20 cellular contexts compared by ENCODE assay signal in genomic region chr4:3255611-3256186, GRCh38. TPM values are rescaled to one million over a fixed set of nuclear protein-coding genes. Genes with fewer than 3 reads are reported as not detected.
DNase-seq lines count a peak whose midpoint lies in the region; ATAC-seq, FAIRE-seq and TF ChIP-seq lines count a peak whose summit lies in the region.
"Had no signal": no experiment of that assay in that cellular context is flagged by ENCODE, and none has a peak within 500 bp of the region (broad histone marks: within the 10 kb centered on the region; RNA-seq: fewer than 3 reads in every experiment).

No MANE protein-coding gene starts in this region.

- no peaks in the 10 kb centered on the region for H3K9me3 ChIP-seq in WERI-Rb-1 (ENCODE audit: severe bottlenecking)
- no peaks in the 10 kb centered on the region for H3K9me3 ChIP-seq in HepG2 (ENCODE audit: low read length)
- H3K9me3 ChIP-seq in thoracic aorta = no peaks in the 10 kb centered on the region
- H3K9me3 ChIP-seq: ascending aorta, ovary, tibial nerve had no signal

- no peak overlapping the region for H3K4me2 ChIP-seq in HepG2 (ENCODE audit: low read depth, low read length)

- no peak overlapping the region for H3K4me3 Mint-ChIP-seq in activated T-cell treated with anti-CD3 and anti-CD28 coated beads, Interleukin-2, amount 50 U/mL, for 4 hours
- H3K4me3 Mint-ChIP-seq: CD4-positive, alpha-beta memory T cell had no signal

- TF ChIP-seq CTCF in WERI-Rb-1 (IDR thresholded peaks at IDR 0.05; ENCODE audit: low read depth, low read length) = no peak
- no peak for TF ChIP-seq CTCF in HepG2 (CRISPR knock-in tag; IDR thresholded peaks at IDR 0.05)
- TF ChIP-seq CTCF in thoracic aorta (IDR thresholded peaks at IDR 0.05) = no peak

- H3K4me1 Mint-ChIP-seq in activated T-cell treated with anti-CD3 and anti-CD28 coated beads, Interleukin-2, amount 50 U/mL, for 4 hours (ENCODE audit: low read depth) = no peaks in the 10 kb centered on the region
- H3K4me1 Mint-ChIP-seq: CD4-positive, alpha-beta memory T cell had no signal

- DNase-seq in activated T-cell treated with anti-CD3 and anti-CD28 coated beads, Interleukin-2, amount 50 U/mL, for 1 hour = peak; percentile 8
- no peak for DNase-seq in activated T-cell treated with anti-CD3 and anti-CD28 coated beads, Interleukin-2, amount 50 U/mL, for 4 hours
- DNase-seq in WERI-Rb-1 (peak; percentile 3), HepG2 (ENCODE audit: low spot score) (no peak), thoracic aorta (ENCODE audit: low spot score) (peak; percentile 1), NCI-H774 (lab: John Stamatoyannopoulos, UW) (no peak), erythroblast (lab: John Stamatoyannopoulos, UW) (no peak)
- DNase-seq: CD4-positive, alpha-beta memory T cell; hypothalamus; Karpas-422; kidney glomerular epithelial cell; NCI-H1092 treated with DMSO at 0.1 percent for 48 hours; PC-3; T1000 had no signal

- ATAC-seq in activated T-cell treated with anti-CD3 and anti-CD28 coated beads, Interleukin-2, amount 50 U/mL, for 4 hours = no peak
- no peak for ATAC-seq in HepG2
- ATAC-seq in thoracic aorta (ENCODE audit: insufficient number of reproducible peaks, low FRiP score, low read depth) = no peak
- ATAC-seq in HG03280 (IDR thresholded peaks at IDR 0.05; ENCODE audit: unreplicated experiment) = no peak
- ATAC-seq: PC-3 had no signal

- TF ChIP-seq RAD21 in HepG2 (CRISPR knock-in tag; IDR thresholded peaks at IDR 0.05) = no peak

- intact Hi-C loops in HepG2 (cut with micrococcal nuclease; ENCODE audit: unreplicated experiment) = no loop called here

- no peak for FAIRE-seq in HepG2 (lab: Jason Lieb, UNC)
- FAIRE-seq: GM19239 had no signal

- TF ChIP-seq EP300 in HepG2 (IDR thresholded peaks at IDR 0.05; ENCODE audit: low read depth in 2 of 2, low read length in 2 of 2) (no peak), HepG2 (CRISPR knock-in tag; IDR thresholded peaks at IDR 0.05; ENCODE audit: borderline replicate concordance) (no peak)

- 80% methylated on average over 8 of the region's 36 CpGs for WGBS in HepG2 (ENCODE audit: low lambda C conversion rate)

- POLR2A ChIA-PET in HepG2 (lab: Yijun Ruan, JAX) = interaction anchor here (0.7 kb wide), 1 partner anchor 35 kb away, joined by 3 read pairs; no protein-coding TSS in a partner anchor

- CTCF ChIA-PET in HepG2 (lab: Yijun Ruan, JAX; ENCODE audit: low intra/inter-chr PET ratio, low total read pairs) = no interaction called here

- in situ Hi-C loops in HepG2 (cut with HindIII; ENCODE audit: extremely low pct_ligation_motif_present, low pct_unique_long_range_greater_than_20kb) = no loop called here

- H3K4me1 ChIP-seq in HepG2 (ENCODE audit: insufficient read depth, low read length) (peaks cover 15% of the 10 kb centered on the region), thoracic aorta (ENCODE audit: control insufficient read depth in 1 of 2, low read depth in 2 of 2) (no peaks in the 10 kb centered on the region)
- H3K4me1 ChIP-seq: ascending aorta, tibial nerve had no signal

- no peak overlapping the region for H3K9ac ChIP-seq in HepG2 (ENCODE audit: insufficient read depth, low read depth, low read length)

- H3K27ac ChIP-seq in WERI-Rb-1 = no peak overlapping the region
- H3K27ac ChIP-seq in HepG2 (ENCODE audit: extremely low read length, insufficient read depth, low read length) = no peak overlapping the region
- H3K27ac ChIP-seq in thoracic aorta = no peak overlapping the region
- H3K27ac ChIP-seq: ascending aorta, ovary, skin epidermis, tibial nerve had no signal

- TF ChIP-seq POLR2A in HepG2 (IDR thresholded peaks at IDR 0.05; ENCODE audit: insufficient read depth in 1 of 2, low read depth in 2 of 2, low read length in 2 of 2) (no peak), erythroblast (IDR thresholded peaks at IDR 0.05; ENCODE audit: low read length) (no peak)

- H3K27me3 ChIP-seq in WERI-Rb-1 (ENCODE audit: insufficient read depth, low read depth, severe bottlenecking) (no peaks in the 10 kb centered on the region), HepG2 (ENCODE audit: control insufficient read depth in 1 of 2, insufficient read depth in 2 of 2, low read length in 2 of 2) (no peaks in the 10 kb centered on the region), thoracic aorta (replicated peaks; ENCODE audit: insufficient read depth) (no peaks in the 10 kb centered on the region)
- H3K27me3 ChIP-seq: ascending aorta, ovary, tibial nerve had no signal

- no peaks in the 10 kb centered on the region for H3K79me2 ChIP-seq in HepG2 (ENCODE audit: insufficient read depth, low read length)

- H3K36me3 ChIP-seq in WERI-Rb-1 (no peaks in the 10 kb centered on the region), HepG2 (replicated peaks in 1 of 2; ENCODE audit: control insufficient read depth in 1 of 2, insufficient read depth in 2 of 2, low read length in 2 of 2) (no peaks in the 10 kb centered on the region), thoracic aorta (no peaks in the 10 kb centered on the region)
- H3K36me3 ChIP-seq: ovary had no signal

- no peaks in the 10 kb centered on the region for H3K27me3 Mint-ChIP-seq in activated T-cell treated with anti-CD3 and anti-CD28 coated beads, Interleukin-2, amount 50 U/mL, for 4 hours (ENCODE audit: low read depth)
- H3K27me3 Mint-ChIP-seq: CD4-positive, alpha-beta memory T cell had no signal

- H3K4me3 ChIP-seq in WERI-Rb-1 (ENCODE audit: low read depth, low read length) (no peak overlapping the region), HepG2 (replicated peaks in 1 of 3; ENCODE audit: insufficient read depth in 1 of 3, low read depth in 2 of 3, low read length in 3 of 3) (no peak overlapping the region), thoracic aorta (no peak overlapping the region)
- H3K4me3 ChIP-seq: ascending aorta, ovary, skin epidermis, tibial nerve had no signal

- no peaks in the 10 kb centered on the region for H4K20me1 ChIP-seq in HepG2 (ENCODE audit: insufficient read depth, low read length)

- no peak overlapping the region for H2AFZ ChIP-seq in HepG2 (ENCODE audit: low read length)

- BruUV-seq in HepG2 (replicated peaks; lab: Mats Ljungman, UMichigan) = no TSS peak

- no peaks in the 10 kb centered on the region for H3K36me3 Mint-ChIP-seq in activated T-cell treated with anti-CD3 and anti-CD28 coated beads, Interleukin-2, amount 50 U/mL, for 4 hours (ENCODE audit: insufficient read depth)

- no peaks in the 10 kb centered on the region for H3K9me3 Mint-ChIP-seq in activated T-cell treated with anti-CD3 and anti-CD28 coated beads, Interleukin-2, amount 50 U/mL, for 4 hours
- H3K9me3 Mint-ChIP-seq: CD4-positive, alpha-beta memory T cell had no signal

RNA-seq across cellular contexts. Expression of gene MSANTD1, which starts 6.7 kb away (rescaled TPM):
- under 1 TPM; 0.66 to 0.87 (median 0.78) TPM for total RNA-seq in activated T-cell treated with anti-CD3 and anti-CD28 coated beads, Interleukin-2, amount 50 U/mL, for 4 hours
- total RNA-seq in HepG2 (2016; rRNA removed; fragmentation: Illumina TruSeq; extraction: Trizol) (0.10 and 0.22 TPM in 2 replicates), thoracic aorta (1 to 10 TPM; 1.4 to 2.8 TPM)
- 0.09 and 0.20 TPM in 2 replicates for total RNA-seq in HepG2 (2016; cell fraction: cytosol; rRNA removed; fragmentation: Illumina TruSeq; extraction: Trizol; ENCODE audit: low read depth)
- total RNA-seq in HepG2 (2016; cell fraction: insoluble cytoplasmic fraction; rRNA removed; fragmentation: Illumina TruSeq; extraction: Trizol) = 0.19 TPM in 1 of 2 replicates, not detected in the other
- 0.25 TPM in 1 of 2 replicates, not detected in the other for total RNA-seq in HepG2 (2016; cell fraction: membrane; rRNA removed; fragmentation: Illumina TruSeq; extraction: Trizol)
- total RNA-seq in HepG2 (2016; cell fraction: nucleus; rRNA removed; fragmentation: Illumina TruSeq; extraction: Trizol) = 0.59 TPM in 1 of 2 replicates, not detected in the other
- 0.39 and 0.40 TPM in 2 replicates for polyA plus RNA-seq in HepG2 (2011; rRNA removed)
- polyA plus RNA-seq in HepG2 (2011; cell fraction: cytosol; rRNA removed) = 0.05 and 0.34 TPM in 2 replicates
- polyA plus RNA-seq in HepG2 (2011; cell fraction: nucleus; rRNA removed) = 2.2 and 3.5 TPM in 2 replicates
- 0.40 and 0.65 TPM in 2 replicates for polyA plus RNA-seq in HepG2 (2012)
- polyA plus RNA-seq in HepG2 (2016; cell fraction: cytosol; fragmentation: Illumina TruSeq; extraction: Trizol; ENCODE audit: low read depth) = 0.10 and 0.12 TPM in 2 replicates
- 0.16 TPM in 1 of 2 replicates, not detected in the other for polyA plus RNA-seq in HepG2 (2016; cell fraction: insoluble cytoplasmic fraction; fragmentation: Illumina TruSeq; extraction: Trizol; ENCODE audit: low read depth)
- polyA plus RNA-seq in HepG2 (2016; cell fraction: membrane; fragmentation: Illumina TruSeq; extraction: Trizol; ENCODE audit: low read depth) = 0.07 and 0.08 TPM in 2 replicates
- 0.36 and 0.65 TPM in 2 replicates for polyA plus RNA-seq in HepG2 (2016; cell fraction: nucleus; fragmentation: Illumina TruSeq; extraction: Trizol; ENCODE audit: insufficient read depth, low read depth)
- 0.14 and 1.0 TPM in 2 replicates for polyA minus RNA-seq in HepG2 (2011; rRNA and poly(A)+ RNA removed; ENCODE audit: low replicate concordance)
- not detected in 2 replicates for polyA minus RNA-seq in HepG2 (2011; cell fraction: cytosol; rRNA and poly(A)+ RNA removed)
- 1.9 and 2.0 TPM in 2 replicates for polyA minus RNA-seq in HepG2 (2011; cell fraction: nucleus; rRNA and poly(A)+ RNA removed)
- total RNA-seq: ascending aorta had no signal

RNA-seq across cellular contexts. Expression of gene RGS12, which starts 37.1 kb away (rescaled TPM):
- 1 to 10 TPM; 2.3 to 3.0 (median 2.5) TPM for total RNA-seq in activated T-cell treated with anti-CD3 and anti-CD28 coated beads, Interleukin-2, amount 50 U/mL, for 4 hours
- 18.2 and 21.0 TPM in 2 replicates for total RNA-seq in HepG2 (2016; rRNA removed; fragmentation: Illumina TruSeq; extraction: Trizol)
- total RNA-seq in HepG2 (2016; cell fraction: cytosol; rRNA removed; fragmentation: Illumina TruSeq; extraction: Trizol; ENCODE audit: low read depth) = 9.3 and 11.0 TPM in 2 replicates
- 16.0 and 24.7 TPM in 2 replicates for total RNA-seq in HepG2 (2016; cell fraction: insoluble cytoplasmic fraction; rRNA removed; fragmentation: Illumina TruSeq; extraction: Trizol)
- total RNA-seq in HepG2 (2016; cell fraction: membrane; rRNA removed; fragmentation: Illumina TruSeq; extraction: Trizol) = 16.1 and 18.9 TPM in 2 replicates
- 21.7 and 25.1 TPM in 2 replicates for total RNA-seq in HepG2 (2016; cell fraction: nucleus; rRNA removed; fragmentation: Illumina TruSeq; extraction: Trizol)
- 27.7 and 35.5 TPM in 2 replicates for polyA plus RNA-seq in HepG2 (2011; rRNA removed)
- polyA plus RNA-seq in HepG2 (2011; cell fraction: cytosol; rRNA removed) = 11.1 and 23.9 TPM in 2 replicates
- polyA plus RNA-seq in HepG2 (2011; cell fraction: nucleus; rRNA removed) = 115 and 118 TPM in 2 replicates
- 37.4 and 43.4 TPM in 2 replicates for polyA plus RNA-seq in HepG2 (2012)
- 2.0 and 3.4 TPM in 2 replicates for polyA plus RNA-seq in HepG2 (2016; cell fraction: cytosol; fragmentation: Illumina TruSeq; extraction: Trizol; ENCODE audit: low read depth)
- 17.8 and 20.5 TPM in 2 replicates for polyA plus RNA-seq in HepG2 (2016; cell fraction: insoluble cytoplasmic fraction; fragmentation: Illumina TruSeq; extraction: Trizol; ENCODE audit: low read depth)
- 5.5 and 5.6 TPM in 2 replicates for polyA plus RNA-seq in HepG2 (2016; cell fraction: membrane; fragmentation: Illumina TruSeq; extraction: Trizol; ENCODE audit: low read depth)
- polyA plus RNA-seq in HepG2 (2016; cell fraction: nucleus; fragmentation: Illumina TruSeq; extraction: Trizol; ENCODE audit: insufficient read depth, low read depth) = 51.0 and 56.7 TPM in 2 replicates
- 4.5 and 52.2 TPM in 2 replicates for polyA minus RNA-seq in HepG2 (2011; rRNA and poly(A)+ RNA removed; ENCODE audit: low replicate concordance)
- 14.2 and 24.5 TPM in 2 replicates for polyA minus RNA-seq in HepG2 (2011; cell fraction: cytosol; rRNA and poly(A)+ RNA removed)
- polyA minus RNA-seq in HepG2 (2011; cell fraction: nucleus; rRNA and poly(A)+ RNA removed) = 45.0 and 59.1 TPM in 2 replicates
- 10 to 100 TPM; 13.5 to 43.6 TPM for total RNA-seq in thoracic aorta

Comparison
In these comparisons a context has a peak if more than half of its experiments do, and no peak if none do; other contexts are left out.
1. DNase-seq: peak in activated T-cell treated with anti-CD3 and anti-CD28 coated beads, Interleukin-2, amount 50 U/mL, for 1 hour (single experiment), WERI-Rb-1 (single experiment) and thoracic aorta (single experiment); none in activated T-cell treated with anti-CD3 and anti-CD28 coated beads, Interleukin-2, amount 50 U/mL, for 4 hours (single experiment), HepG2 (single experiment), NCI-H774 (single experiment) and erythroblast (0 of 2).